17 cellular contexts compared by ENCODE assay signal in genomic region chr1:30905898-30906620, GRCh38. TPM values are rescaled to one million over a fixed set of nuclear protein-coding genes. Genes with fewer than 3 reads are reported as not detected.
DNase-seq lines count a peak whose midpoint lies in the region; ATAC-seq and TF ChIP-seq lines count a peak whose summit lies in the region.
"Had no signal": no experiment of that assay in that cellular context is flagged by ENCODE, and none has a peak within 500 bp of the region (broad histone marks: within the 10 kb centered on the region; RNA-seq: fewer than 3 reads in every experiment).

No MANE protein-coding gene starts in this region.

- peak overlapping the region; percentile 3 for H3K27ac Mint-ChIP-seq in activated CD4-positive, alpha-beta T cell treated with anti-CD3 and anti-CD28 coated beads, Interleukin-2, amount 10 ng/mL, durations not matched to agents 24 days and 14 days
- no peak overlapping the region for H3K27ac Mint-ChIP-seq in activated CD4-positive, alpha-beta T cell treated with anti-CD3 and anti-CD28 coated beads for 36 hours
- H3K27ac Mint-ChIP-seq: activated CD8-positive, alpha-beta memory T cell treated with anti-CD3 and anti-CD28 coated beads, Interleukin-2, amount 10 ng/mL, durations not matched to agents 7 days and 5 days had no signal

- no peak for TF ChIP-seq EP300 in tibial nerve (IDR thresholded peaks at IDR 0.05)

- no peak overlapping the region for H4K8ac ChIP-seq in mesenchymal stem cell (ENCODE audit: low read length)

- H2BK15ac ChIP-seq in mesenchymal stem cell (ENCODE audit: low read depth, poor library complexity, severe bottlenecking): no peak overlapping the region

- H3K4me1 Mint-ChIP-seq in activated CD4-positive, alpha-beta T cell treated with anti-CD3 and anti-CD28 coated beads, Interleukin-2, amount 10 ng/mL, durations not matched to agents 24 days and 14 days: peaks cover 11% of the 10 kb centered on the region
- peaks cover 11% of the 10 kb centered on the region for H3K4me1 Mint-ChIP-seq in activated CD4-positive, alpha-beta T cell treated with anti-CD3 and anti-CD28 coated beads for 36 hours

- H3K4ac ChIP-seq in mesenchymal stem cell (ENCODE audit: low read depth in 1 of 2, low read length in 2 of 2): no peak overlapping the region

- intact Hi-C loops in activated CD4-positive, alpha-beta T cell treated with anti-CD3 and anti-CD28 coated beads, Interleukin-2, amount 10 ng/mL, durations not matched to agents 24 days and 14 days (cut with micrococcal nuclease): no loop called here
- intact Hi-C loops in activated CD4-positive, alpha-beta T cell treated with anti-CD3 and anti-CD28 coated beads for 36 hours (cut with DNase I, micrococcal nuclease): no loop called here
- intact Hi-C loops in breast epithelium (cut with DNase I; ENCODE audit: low total_unique reads): no loop called here

- no peaks in the 10 kb centered on the region for H3K9me3 Mint-ChIP-seq in activated CD4-positive, alpha-beta T cell treated with anti-CD3 and anti-CD28 coated beads, Interleukin-2, amount 10 ng/mL, durations not matched to agents 24 days and 14 days
- no peaks in the 10 kb centered on the region for H3K9me3 Mint-ChIP-seq in activated CD4-positive, alpha-beta T cell treated with anti-CD3 and anti-CD28 coated beads for 36 hours (ENCODE audit: low read depth)

- peaks cover 58% of the 10 kb centered on the region for H3K27me3 Mint-ChIP-seq in activated CD4-positive, alpha-beta T cell treated with anti-CD3 and anti-CD28 coated beads, Interleukin-2, amount 10 ng/mL, durations not matched to agents 24 days and 14 days
- H3K27me3 Mint-ChIP-seq in activated CD4-positive, alpha-beta T cell treated with anti-CD3 and anti-CD28 coated beads for 36 hours: peaks cover 28% of the 10 kb centered on the region

- no peak for DNase-seq in activated CD4-positive, alpha-beta T cell treated with anti-CD3 and anti-CD28 coated beads, Interleukin-2, amount 10 ng/mL, durations not matched to agents 24 days and 14 days
- no peak for DNase-seq in activated CD4-positive, alpha-beta T cell treated with anti-CD3 and anti-CD28 coated beads for 36 hours
- DNase-seq in breast epithelium (ENCODE audit: low spot score in 2 of 2) (no peak), mesenchymal stem cell (no peak), tibial nerve (ENCODE audit: low spot score in 2 of 2) (no peak), cerebellum (ENCODE audit: low spot score) (no peak), NCI-H524 treated with DMSO at 0.1 percent for 48 hours (lab: John Stamatoyannopoulos, UW) (no peak), NCI-H510A treated with DMSO at 0.1 percent for 48 hours (lab: John Stamatoyannopoulos, UW) (no peak)
- DNase-seq: activated CD8-positive, alpha-beta memory T cell treated with anti-CD3 and anti-CD28 coated beads, Interleukin-2, amount 10 ng/mL, durations not matched to agents 7 days and 5 days; activated gamma-delta T cell; hypothalamus; left cardiac atrium; NCI-H2081 treated with DMSO at 0.1 percent for 48 hours; stimulated activated CD4-positive, alpha-beta T cell treated with anti-CD3 and anti-CD28 coated beads, Interleukin-1b, Interleukin-23, amount 100 ng/mL, for 48 hours had no signal

- H4K91ac ChIP-seq in mesenchymal stem cell (ENCODE audit: low read length): peak overlapping the region; percentile 37

- peaks cover 23% of the 10 kb centered on the region for H3K79me1 ChIP-seq in mesenchymal stem cell (replicated peaks; ENCODE audit: low read length, poor library complexity, severe bottlenecking)

- peaks cover 13 to 14% of the 10 kb centered on the region in 2 donors for H3K4me1 ChIP-seq in breast epithelium
- peaks cover 36% of the 10 kb centered on the region for H3K4me1 ChIP-seq in mesenchymal stem cell (ENCODE audit: control insufficient read depth, insufficient read depth, low read depth, low read length)
- peaks cover 0 to 86% (median 34%) of the 10 kb centered on the region in 4 donors for H3K4me1 ChIP-seq in tibial nerve

- TF ChIP-seq CTCF in breast epithelium (IDR thresholded peaks at IDR 0.05): no peak
- no peak for TF ChIP-seq CTCF in tibial nerve (IDR thresholded peaks at IDR 0.05)

- TF ChIP-seq POLR2A in breast epithelium (IDR thresholded peaks at IDR 0.05): no peak
- TF ChIP-seq POLR2A in tibial nerve (IDR thresholded peaks at IDR 0.05): no peak

- H2BK12ac ChIP-seq in mesenchymal stem cell (ENCODE audit: low read length in 2 of 2): peak overlapping the region in 1 of 2 experiments; percentile 2

- H3K9me3 ChIP-seq in breast epithelium: no peaks in the 10 kb centered on the region
- H3K9me3 ChIP-seq in mesenchymal stem cell (ENCODE audit: control insufficient read depth, low read length): no peaks in the 10 kb centered on the region
- no peaks in the 10 kb centered on the region for H3K9me3 ChIP-seq in tibial nerve
- H3K9me3 ChIP-seq: HAP-1, thoracic aorta had no signal

- H3K4me3 ChIP-seq in breast epithelium: peak overlapping the region in 2 of 3 donors; percentile 2 to 75
- H3K4me3 ChIP-seq in mesenchymal stem cell (ENCODE audit: insufficient read depth in 1 of 2, low read depth in 1 of 2, low read length in 2 of 2): no peak overlapping the region
- H3K4me3 ChIP-seq in tibial nerve: no peak overlapping the region
- H3K4me3 ChIP-seq: HAP-1 had no signal

- H2AK5ac ChIP-seq in mesenchymal stem cell (ENCODE audit: low read length, severe bottlenecking): no peak overlapping the region

- H3K4me2 ChIP-seq in mesenchymal stem cell (ENCODE audit: low read length, poor library complexity, severe bottlenecking): no peak overlapping the region

- ATAC-seq in activated CD4-positive, alpha-beta T cell treated with anti-CD3 and anti-CD28 coated beads for 36 hours: no peak
- ATAC-seq: activated CD4-positive, CD25-positive, alpha-beta regulatory T cell treated with anti-CD3 and anti-CD28 coated beads, Interleukin-2, amount 50 U/mL, for 24 hours; activated CD8-positive, alpha-beta memory T cell treated with anti-CD3 and anti-CD28 coated beads, Interleukin-2, amount 10 ng/mL, durations not matched to agents 7 days and 5 days; left cardiac atrium had no signal

- peaks cover 2% of the 10 kb centered on the region for H3K36me3 Mint-ChIP-seq in activated CD4-positive, alpha-beta T cell treated with anti-CD3 and anti-CD28 coated beads, Interleukin-2, amount 10 ng/mL, durations not matched to agents 24 days and 14 days (ENCODE audit: low read depth)
- no peaks in the 10 kb centered on the region for H3K36me3 Mint-ChIP-seq in activated CD4-positive, alpha-beta T cell treated with anti-CD3 and anti-CD28 coated beads for 36 hours (ENCODE audit: low read depth)
- H3K36me3 Mint-ChIP-seq: activated CD8-positive, alpha-beta memory T cell treated with anti-CD3 and anti-CD28 coated beads, Interleukin-2, amount 10 ng/mL, durations not matched to agents 7 days and 5 days had no signal

- 84% methylated on average over 9 of the region's 9 CpGs for WGBS in mesenchymal stem cell
- 39 to 54% methylated on average over 8 to 9 of the region's 9 CpGs for WGBS in tibial nerve, 2 donors

- no peaks in the 10 kb centered on the region for H3K27me3 ChIP-seq in breast epithelium
- peaks cover 0 to 6% of the 10 kb centered on the region in 2 experiments for H3K27me3 ChIP-seq in mesenchymal stem cell (ENCODE audit: control insufficient read depth in 1 of 2, insufficient read depth in 1 of 2, low read length in 2 of 2)
- no peaks in the 10 kb centered on the region for H3K27me3 ChIP-seq in tibial nerve

- H3K27ac ChIP-seq in breast epithelium (peak overlapping the region; percentile 82 to 87), mesenchymal stem cell (ENCODE audit: low read length, poor library complexity, severe bottlenecking) (no peak overlapping the region), tibial nerve (peak overlapping the region; percentile 5 to 88 (median 56))
- H3K27ac ChIP-seq: thoracic aorta had no signal

- peak overlapping the region in 1 of 2 experiments; percentile 73 for H3K14ac ChIP-seq in mesenchymal stem cell (ENCODE audit: low read length in 2 of 2)

- no peak overlapping the region for H2AFZ ChIP-seq in mesenchymal stem cell (ENCODE audit: low read depth, low read length)

- no peak overlapping the region for H3K23ac ChIP-seq in mesenchymal stem cell (ENCODE audit: low read length in 2 of 2)

- peak overlapping the region; percentile 17 for H3K4me3 Mint-ChIP-seq in activated CD4-positive, alpha-beta T cell treated with anti-CD3 and anti-CD28 coated beads, Interleukin-2, amount 10 ng/mL, durations not matched to agents 24 days and 14 days
- no peak overlapping the region for H3K4me3 Mint-ChIP-seq in activated CD4-positive, alpha-beta T cell treated with anti-CD3 and anti-CD28 coated beads for 36 hours
- H3K4me3 Mint-ChIP-seq: activated CD8-positive, alpha-beta memory T cell treated with anti-CD3 and anti-CD28 coated beads, Interleukin-2, amount 10 ng/mL, durations not matched to agents 7 days and 5 days had no signal

- POLR2A ChIA-PET in activated CD4-positive, alpha-beta T cell treated with anti-CD3 and anti-CD28 coated beads for 36 hours (lab: Charles Lee): no interaction called here

- no peak overlapping the region for H2BK120ac ChIP-seq in mesenchymal stem cell (ENCODE audit: low read depth, low read length)

- no peak overlapping the region for H3K9ac ChIP-seq in mesenchymal stem cell (ENCODE audit: low read length)

- H3K18ac ChIP-seq in mesenchymal stem cell (ENCODE audit: low read depth in 1 of 2, low read length in 2 of 2): peak overlapping the region in 1 of 2 experiments; percentile 25

- no peak overlapping the region for H2BK5ac ChIP-seq in mesenchymal stem cell (ENCODE audit: low read depth, low read length, poor library complexity, severe bottlenecking)

- CTCF ChIA-PET in activated CD4-positive, alpha-beta T cell treated with anti-CD3 and anti-CD28 coated beads for 36 hours (lab: Charles Lee): interaction anchor here (0.8 to 1.7 kb wide), 2 partner anchors 123 to 127 kb away, joined by 3 to 4 read pairs; no protein-coding TSS in a partner anchor

- H3K36me3 ChIP-seq in breast epithelium (no peaks in the 10 kb centered on the region), mesenchymal stem cell (ENCODE audit: control insufficient read depth in 1 of 2, insufficient read depth in 2 of 2, low read depth in 1 of 2, low read length in 2 of 2) (peaks cover 0 to 3% of the 10 kb centered on the region in 2 experiments), tibial nerve (no peaks in the 10 kb centered on the region)
- H3K36me3 ChIP-seq: HAP-1, thoracic aorta had no signal

RNA-seq across cellular contexts. Expression of gene SDC3, which starts 2.5 kb away (rescaled TPM):
- 0.33 and 0.44 TPM in 2 replicates for total RNA-seq in activated CD4-positive, alpha-beta T cell treated with anti-CD3 and anti-CD28 coated beads, Interleukin-2, amount 10 ng/mL, durations not matched to agents 24 days and 14 days
- total RNA-seq in activated CD4-positive, alpha-beta T cell treated with anti-CD3 and anti-CD28 coated beads for 36 hours: under 1 TPM; 0.18 to 0.37 TPM
- total RNA-seq in breast epithelium: 10 to 100 TPM; 16.5 to 37.8 (median 26.2) TPM
- 102 TPM for polyA plus RNA-seq in mesenchymal stem cell (2013, experiment 1 of 2)
- polyA plus RNA-seq in mesenchymal stem cell (2013, experiment 2 of 2): 102 TPM
- 10 to 100 TPM; 47.1 to 78.9 (median 64.2) TPM for total RNA-seq in tibial nerve
- total RNA-seq in cerebellum: 79.0 TPM
- total RNA-seq: activated CD8-positive, alpha-beta memory T cell treated with anti-CD3 and anti-CD28 coated beads, Interleukin-2, amount 10 ng/mL, durations not matched to agents 7 days and 5 days had no signal

Comparison
In these comparisons a context has a peak if more than half of its experiments do, and no peak if none do; other contexts are left out.
1. H3K4me3 ChIP-seq: peak in breast epithelium (2 of 3); none in mesenchymal stem cell (0 of 2) and tibial nerve (0 of 4).
2. RNA of gene SDC3, which starts 2.5 kb away (total RNA-seq): 79.0 TPM in cerebellum (single experiment), 47.1 to 78.9 TPM in tibial nerve and 16.5 to 37.8 TPM in breast epithelium; 0.33 to 0.44 TPM in activated CD4-positive, alpha-beta T cell treated with anti-CD3 and anti-CD28 coated beads, Interleukin-2, amount 10 ng/mL, durations not matched to agents 24 days and 14 days and 0.18 to 0.37 TPM in activated CD4-positive, alpha-beta T cell treated with anti-CD3 and anti-CD28 coated beads for 36 hours; every median in the first group is over 10 times any median in the second.